In the genomic region with DNA sequence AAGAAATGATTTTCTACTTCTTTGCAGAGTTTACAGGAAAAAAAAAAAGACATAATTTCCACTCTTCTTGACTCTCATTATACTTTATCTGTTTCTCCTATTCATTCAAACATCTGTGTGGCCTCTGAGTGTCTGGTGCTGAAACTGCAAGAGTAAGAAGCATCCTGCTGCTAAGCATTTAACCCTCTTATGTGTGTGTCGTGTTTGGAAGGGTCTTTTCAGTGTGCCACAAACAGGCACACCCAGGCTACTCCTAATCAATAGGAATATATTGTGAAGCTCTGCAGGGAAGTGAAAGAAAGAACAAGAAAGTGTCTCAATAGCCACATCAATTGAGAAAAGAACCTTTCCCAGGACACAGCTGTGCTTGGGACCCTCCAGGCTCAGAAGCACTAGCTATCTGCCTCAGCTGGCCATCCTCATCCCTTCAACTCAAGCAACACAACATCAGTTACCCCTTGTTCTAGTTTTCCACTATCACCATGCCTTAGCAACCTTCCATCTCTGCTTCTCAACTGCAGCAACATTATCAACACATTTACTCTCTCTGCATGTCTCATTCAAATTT, we compare ENCODE assay signal across 17 cellular contexts.
"Had no signal": no experiment of that assay in that cellular context is flagged by ENCODE, and none has a peak within 500 bp of the region (broad histone marks: within the 10 kb centered on the region; RNA-seq: fewer than 3 reads in every experiment).

No MANE protein-coding gene starts in this region.

- H3K27me3 ChIP-seq: breast epithelium, stomach had no signal

- H3K36me3 ChIP-seq: breast epithelium, lower lobe of right lung, stomach, thoracic aorta had no signal

- H2AFZ ChIP-seq: parathyroid adenoma had no signal

- H3K27ac Mint-ChIP-seq: activated T-helper 1 cell treated with anti-CD3 and anti-CD28 coated beads, Interleukin-12 subunit alpha, Interleukin-12 subunit beta, Interleukin-2, Interleukin-4 antibody, amounts not matched to agents 30 ng/mL and 10 ng/mL and 1 ng/mL, durations not matched to agents 14 hours and 24 hours and 36 hours; immature natural killer cell had no signal

- ATAC-seq: left cardiac atrium, lower lobe of right lung had no signal

- H3K79me2 ChIP-seq: parathyroid adenoma had no signal

- H3K27ac ChIP-seq: breast epithelium, lower lobe of right lung, parathyroid adenoma, stomach, thoracic aorta, VCaP had no signal

- H3K4me3 ChIP-seq: breast epithelium, lower lobe of right lung, stomach, thoracic aorta had no signal

- H3K9me3 Mint-ChIP-seq: activated T-helper 1 cell treated with anti-CD3 and anti-CD28 coated beads, Interleukin-12 subunit alpha, Interleukin-12 subunit beta, Interleukin-2, Interleukin-4 antibody, amounts not matched to agents 30 ng/mL and 10 ng/mL and 1 ng/mL, durations not matched to agents 14 hours and 24 hours and 36 hours; immature natural killer cell had no signal

- H3K4me1 ChIP-seq: breast epithelium, lower lobe of right lung, parathyroid adenoma, stomach had no signal

- H3K4me3 Mint-ChIP-seq: activated T-helper 1 cell treated with anti-CD3 and anti-CD28 coated beads, Interleukin-12 subunit alpha, Interleukin-12 subunit beta, Interleukin-2, Interleukin-4 antibody, amounts not matched to agents 30 ng/mL and 10 ng/mL and 1 ng/mL, durations not matched to agents 14 hours and 24 hours and 36 hours; immature natural killer cell had no signal

- H3K4me1 Mint-ChIP-seq: immature natural killer cell had no signal

- DNase-seq: activated CD4-positive, alpha-beta T cell treated with anti-CD3 and anti-CD28 coated beads for 48 hours; activated naive CD4-positive, alpha-beta T cell; aorta; dermis blood vessel endothelial cell; immature natural killer cell; left cardiac atrium; lower lobe of right lung; midbrain; retina; stimulated activated CD4-positive, alpha-beta T cell treated with anti-CD3 and anti-CD28 coated beads, Interleukin-4, amount 100 ng/mL, for 1 hour; stimulated activated CD8-positive, alpha-beta memory T cell treated with anti-CD3 and anti-CD28 coated beads, Interleukin-4, amount 100 ng/mL, for 48 hours; stomach had no signal

- H3K9ac ChIP-seq: parathyroid adenoma had no signal

- H3K9me3 ChIP-seq: breast epithelium, lower lobe of right lung, stomach, thoracic aorta had no signal
